Comparison of ENCODE assay signal across 17 cellular contexts in the genomic region with DNA sequence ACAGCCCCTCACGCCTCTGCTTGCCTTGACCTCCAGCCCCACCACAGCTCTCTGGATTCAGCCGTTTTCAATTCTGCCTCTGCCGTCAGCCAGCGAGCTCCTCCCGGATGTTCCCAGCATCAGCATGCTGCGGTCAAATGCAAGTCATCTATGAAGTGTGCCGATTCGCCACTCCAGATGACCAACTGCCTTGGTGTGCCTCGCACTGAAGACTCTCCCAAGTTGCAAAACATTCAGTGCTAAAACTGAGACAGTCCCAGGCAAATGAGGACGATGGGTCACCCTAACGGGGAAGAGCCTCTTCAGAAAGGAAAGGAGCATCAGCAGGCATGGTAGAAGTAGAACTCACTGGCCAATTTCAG. TPM values are rescaled to one million over a fixed set of nuclear protein-coding genes. Genes with fewer than 3 reads are reported as not detected.
DNase-seq lines count a peak whose midpoint lies in the region; ATAC-seq and TF ChIP-seq lines count a peak whose summit lies in the region.
"Had no signal": no experiment of that assay in that cellular context is flagged by ENCODE, and none has a peak within 500 bp of the region (broad histone marks: within the 10 kb centered on the region; RNA-seq: fewer than 3 reads in every experiment).

No MANE protein-coding gene starts in this region.

- H2BK15ac ChIP-seq in mesenchymal stem cell (ENCODE audit: low read depth, poor library complexity, severe bottlenecking): no peak overlapping the region

- H3K9ac ChIP-seq in mesenchymal stem cell (ENCODE audit: low read length): peak overlapping the region; percentile 79

- H3K23ac ChIP-seq in mesenchymal stem cell (ENCODE audit: low read length in 2 of 2): no peak overlapping the region

- H3K4me2 ChIP-seq in mesenchymal stem cell (ENCODE audit: low read length, poor library complexity, severe bottlenecking): no peak overlapping the region
- H3K4me2 ChIP-seq: smooth muscle cell had no signal

- 96% methylated on average over 11 of the region's 11 CpGs for WGBS in mesenchymal stem cell

- H2BK120ac ChIP-seq in mesenchymal stem cell (ENCODE audit: low read depth, low read length): no peak overlapping the region

- no peak overlapping the region for H4K91ac ChIP-seq in mesenchymal stem cell (ENCODE audit: low read length)

- H3K27ac ChIP-seq in left ventricle myocardium inferior (replicated peaks) (no peak overlapping the region), mesenchymal stem cell (ENCODE audit: low read length, poor library complexity, severe bottlenecking) (no peak overlapping the region)
- H3K27ac ChIP-seq: tibial artery had no signal

- H3K4me1 Mint-ChIP-seq in activated T-cell treated with anti-CD3 and anti-CD28 coated beads, Interleukin-2, amount 50 U/mL, for 4 hours (ENCODE audit: low read depth): peaks cover 7% of the 10 kb centered on the region

- H3K18ac ChIP-seq in mesenchymal stem cell (ENCODE audit: low read depth in 1 of 2, low read length in 2 of 2): no peak overlapping the region

- H3K4me1 ChIP-seq in left ventricle myocardium inferior (peaks cover 22% of the 10 kb centered on the region), mesenchymal stem cell (ENCODE audit: control insufficient read depth, insufficient read depth, low read depth, low read length) (peaks cover 3% of the 10 kb centered on the region)

- no peak overlapping the region for H4K8ac ChIP-seq in mesenchymal stem cell (ENCODE audit: low read length)

- H3K79me1 ChIP-seq in mesenchymal stem cell (replicated peaks; ENCODE audit: low read length, poor library complexity, severe bottlenecking): no peaks in the 10 kb centered on the region

- H3K9me3 Mint-ChIP-seq in activated T-cell treated with anti-CD3 and anti-CD28 coated beads, Interleukin-2, amount 50 U/mL, for 4 hours: no peaks in the 10 kb centered on the region
- H3K9me3 Mint-ChIP-seq: activated naive CD4-positive, alpha-beta T cell treated with anti-CD3 and anti-CD28 coated beads, Interleukin-2, amount 10 ng/mL, durations not matched to agents 7 days and 5 days; CD8-positive, alpha-beta T cell; T-cell had no signal

- no peak overlapping the region for H2BK5ac ChIP-seq in mesenchymal stem cell (ENCODE audit: low read depth, low read length, poor library complexity, severe bottlenecking)

- H2BK12ac ChIP-seq in mesenchymal stem cell (ENCODE audit: low read length in 2 of 2): no peak overlapping the region

- H3K36me3 Mint-ChIP-seq in activated T-cell treated with anti-CD3 and anti-CD28 coated beads, Interleukin-2, amount 50 U/mL, for 4 hours (ENCODE audit: insufficient read depth): no peaks in the 10 kb centered on the region
- H3K36me3 Mint-ChIP-seq: activated naive CD4-positive, alpha-beta T cell treated with anti-CD3 and anti-CD28 coated beads, Interleukin-2, amount 10 ng/mL, durations not matched to agents 7 days and 5 days; CD8-positive, alpha-beta T cell; T-cell had no signal

- no peak for TF ChIP-seq POLR2A in erythroblast (IDR thresholded peaks at IDR 0.05; ENCODE audit: low read length)

- no peak overlapping the region for H3K4me3 ChIP-seq in left ventricle myocardium inferior
- peak overlapping the region in 1 of 2 donors; percentile 18 for H3K4me3 ChIP-seq in cardiac fibroblast (replicated peaks in 1 of 2; ENCODE audit: low read depth in 2 of 2, low read length in 2 of 2)
- peak overlapping the region in 1 of 2 experiments; percentile 52 for H3K4me3 ChIP-seq in mesenchymal stem cell (ENCODE audit: insufficient read depth in 1 of 2, low read depth in 1 of 2, low read length in 2 of 2)
- H3K4me3 ChIP-seq: smooth muscle cell, tibial artery had no signal

- H2AFZ ChIP-seq in mesenchymal stem cell (ENCODE audit: low read depth, low read length): no peak overlapping the region

- H3K9me3 ChIP-seq in left ventricle myocardium inferior (replicated peaks) (no peaks in the 10 kb centered on the region), mesenchymal stem cell (ENCODE audit: control insufficient read depth, low read length) (no peaks in the 10 kb centered on the region)
- H3K9me3 ChIP-seq: tibial artery had no signal

- H3K4me3 Mint-ChIP-seq in activated T-cell treated with anti-CD3 and anti-CD28 coated beads, Interleukin-2, amount 50 U/mL, for 4 hours: no peak overlapping the region
- H3K4me3 Mint-ChIP-seq: activated naive CD4-positive, alpha-beta T cell treated with anti-CD3 and anti-CD28 coated beads, Interleukin-2, amount 10 ng/mL, durations not matched to agents 7 days and 5 days; CD8-positive, alpha-beta T cell; T-cell had no signal

- H3K27me3 ChIP-seq in left ventricle myocardium inferior (ENCODE audit: low read depth) (no peaks in the 10 kb centered on the region), mesenchymal stem cell (ENCODE audit: control insufficient read depth in 1 of 2, insufficient read depth in 1 of 2, low read length in 2 of 2) (no peaks in the 10 kb centered on the region)
- H3K27me3 ChIP-seq: tibial artery had no signal

- H3K36me3 ChIP-seq in left ventricle myocardium inferior (no peaks in the 10 kb centered on the region), mesenchymal stem cell (ENCODE audit: control insufficient read depth in 1 of 2, insufficient read depth in 2 of 2, low read depth in 1 of 2, low read length in 2 of 2) (no peaks in the 10 kb centered on the region)
- H3K36me3 ChIP-seq: tibial artery had no signal

- DNase-seq in Right ventricle myocardium inferior (ENCODE audit: missing footprints): no peak
- no peak for DNase-seq in left ventricle myocardium inferior
- DNase-seq in cardiac fibroblast (ENCODE audit: low read depth in 2 of 2): peak; percentile 70 to 94
- no peak for DNase-seq in mesenchymal stem cell
- no peak for DNase-seq in SW480 (ENCODE audit: low spot score)
- DNase-seq in activated T-cell treated with anti-CD3 and anti-CD28 coated beads, Interleukin-2, amount 50 U/mL, for 4 hours: no peak
- DNase-seq in stimulated activated CD4-positive, alpha-beta T cell treated with anti-CD3 and anti-CD28 coated beads, Interleukin-4, amount 100 ng/mL, for 24 hours: no peak
- no peak for DNase-seq in erythroblast (lab: John Stamatoyannopoulos, UW)
- DNase-seq: activated CD4-positive, alpha-beta T cell treated with anti-CD3 and anti-CD28 coated beads, Interleukin-2, amount 50 U/mL, for 48 hours; activated naive CD4-positive, alpha-beta T cell treated with anti-CD3 and anti-CD28 coated beads, Interleukin-2, amount 10 ng/mL, durations not matched to agents 7 days and 5 days; CD8-positive, alpha-beta T cell; DMS79 treated with DMSO at 0.1 percent for 48 hours; NCI-H146; NCI-H2227 treated with DMSO at 0.1 percent for 48 hours; T-cell; tibial artery had no signal

- H3K27me3 Mint-ChIP-seq in activated T-cell treated with anti-CD3 and anti-CD28 coated beads, Interleukin-2, amount 50 U/mL, for 4 hours (ENCODE audit: low read depth): no peaks in the 10 kb centered on the region
- H3K27me3 Mint-ChIP-seq: T-cell had no signal

- no peak overlapping the region for H3K4ac ChIP-seq in mesenchymal stem cell (ENCODE audit: low read depth in 1 of 2, low read length in 2 of 2)

- H2AK5ac ChIP-seq in mesenchymal stem cell (ENCODE audit: low read length, severe bottlenecking): no peak overlapping the region

- intact Hi-C loops in Right ventricle myocardium inferior (cut with DNase I): no loop called here
- intact Hi-C loops in left ventricle myocardium inferior (cut with micrococcal nuclease): no loop called here

- TF ChIP-seq CTCF in left ventricle myocardium inferior (IDR thresholded peaks at IDR 0.05; ENCODE audit: borderline replicate concordance): no peak
- TF ChIP-seq CTCF in cardiac fibroblast (IDR thresholded peaks at IDR 0.05; ENCODE audit: low read depth, low read length): no peak

- ATAC-seq in Right ventricle myocardium inferior: peak; percentile 4
- ATAC-seq in activated T-cell treated with anti-CD3 and anti-CD28 coated beads, Interleukin-2, amount 50 U/mL, for 4 hours: no peak
- ATAC-seq: CD8-positive, alpha-beta T cell; T-cell had no signal

- no peak overlapping the region for H3K14ac ChIP-seq in mesenchymal stem cell (ENCODE audit: low read length in 2 of 2)

RNA-seq across cellular contexts. Expression of gene RASA2, which starts 30.5 kb away (rescaled TPM):
- 6.4 TPM for total RNA-seq in Right ventricle myocardium inferior
- 4.3 TPM for total RNA-seq in left ventricle myocardium inferior
- polyA plus RNA-seq in mesenchymal stem cell (2013, experiment 1 of 2): 3.9 TPM
- 4.1 TPM for polyA plus RNA-seq in mesenchymal stem cell (2013, experiment 2 of 2)
- total RNA-seq in activated T-cell treated with anti-CD3 and anti-CD28 coated beads, Interleukin-2, amount 50 U/mL, for 4 hours: 10 to 100 TPM; 31.0 to 37.0 (median 32.4) TPM

Comparison
In these comparisons a context has a peak if more than half of its experiments do, and no peak if none do; other contexts are left out.
1. DNase-seq: peak in cardiac fibroblast (2 of 2); none in Right ventricle myocardium inferior (single experiment), left ventricle myocardium inferior (single experiment), mesenchymal stem cell (single experiment), SW480 (single experiment), activated T-cell treated with anti-CD3 and anti-CD28 coated beads, Interleukin-2, amount 50 U/mL, for 4 hours (single experiment), stimulated activated CD4-positive, alpha-beta T cell treated with anti-CD3 and anti-CD28 coated beads, Interleukin-4, amount 100 ng/mL, for 24 hours (single experiment) and erythroblast (0 of 2).